Comparison of ENCODE assay signal across 24 cellular contexts in the genomic region with DNA sequence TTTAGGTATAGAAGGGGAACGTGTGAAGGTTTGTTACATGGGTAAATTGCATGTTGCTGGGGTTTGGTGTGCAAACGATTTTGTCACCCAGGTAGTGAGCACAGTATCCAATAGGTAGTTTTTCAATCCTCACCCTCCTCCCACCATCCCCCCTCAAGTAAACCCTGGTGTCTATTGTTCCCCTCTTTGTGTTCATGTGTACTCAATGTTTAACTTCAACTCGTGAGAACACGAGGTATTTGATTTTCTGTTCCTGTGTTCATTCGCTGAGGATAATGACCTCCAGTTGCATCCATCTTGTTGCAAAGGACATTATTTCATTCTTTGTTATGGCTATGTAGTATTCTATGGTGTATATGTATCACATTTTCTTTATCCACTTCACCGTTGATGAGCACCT.
DNase-seq lines count a peak whose midpoint lies in the region; ATAC-seq and TF ChIP-seq lines count a peak whose summit lies in the region.
"Had no signal": no experiment of that assay in that cellular context is flagged by ENCODE, and none has a peak within 500 bp of the region (broad histone marks: within the 10 kb centered on the region; RNA-seq: fewer than 3 reads in every experiment).

No MANE protein-coding gene starts in this region.

- peaks cover 18% of the 10 kb centered on the region for H3K4me1 ChIP-seq in OCI-LY3 (ENCODE audit: low read length)
- H3K4me1 ChIP-seq: BE2C, tibial nerve had no signal

- ATAC-seq in GM18502 (IDR thresholded peaks at IDR 0.05; ENCODE audit: poor library complexity, unreplicated experiment) (peak; percentile 26), GM19397 (IDR thresholded peaks at IDR 0.05; ENCODE audit: unreplicated experiment) (peak; percentile 19), HG02973 (IDR thresholded peaks at IDR 0.05; ENCODE audit: unreplicated experiment) (peak; percentile 8)
- ATAC-seq: effector memory CD8-positive, alpha-beta T cell; left lobe of liver; T-cell; WTC11 had no signal

- no peaks in the 10 kb centered on the region for H3K27me3 ChIP-seq in OCI-LY3 (ENCODE audit: low read depth, low read length)
- H3K27me3 ChIP-seq: tibial nerve had no signal

- DNase-seq in COR-L47 (lab: John Stamatoyannopoulos, UW): no peak
- no peak for DNase-seq in caudate nucleus (lab: John Stamatoyannopoulos, UW)
- DNase-seq in NOMO-1 (lab: John Stamatoyannopoulos, UW; ENCODE audit: unreplicated experiment in 2 of 2): no peak
- DNase-seq: activated CD4-positive, alpha-beta T cell treated with anti-CD3 and anti-CD28 coated beads, Interleukin-2, amount 10 ng/mL, durations not matched to agents 7 days and 5 days; activated CD8-positive, alpha-beta memory T cell treated with anti-CD3 and anti-CD28 coated beads, Interleukin-2, amount 50 U/mL, for 4 hours; activated naive CD4-positive, alpha-beta T cell; BE2C; cortex of kidney; effector memory CD8-positive, alpha-beta T cell; Karpas-422; NCI-H2107; NCI-H345; nephron progenitor cell; OCI-M1; stimulated activated CD4-positive, alpha-beta T cell treated with anti-CD3 and anti-CD28 coated beads, Interleukin-15, amount 100 ng/mL, for 24 hours; stimulated activated CD4-positive, alpha-beta T cell treated with anti-CD3 and anti-CD28 coated beads, Interleukin-4, amount 100 ng/mL, for 4 hours; T-cell had no signal

- no peak overlapping the region for H3K9ac ChIP-seq in OCI-LY3 (ENCODE audit: low read length)

- no peak overlapping the region; the same call in 1 of the 2 replicates for H3K27ac ChIP-seq in OCI-LY3 (ENCODE audit: low read length)
- no peak overlapping the region for H3K27ac ChIP-seq in caudate nucleus (ENCODE audit: low read depth, low read length)
- H3K27ac ChIP-seq: tibial nerve had no signal

- peak overlapping the region; percentile 31; the same call in 1 of the 2 replicates for H3K4me3 ChIP-seq in OCI-LY3 (ENCODE audit: low read length)
- H3K4me3 ChIP-seq: tibial nerve had no signal

- H3K4me2 ChIP-seq in OCI-LY3 (ENCODE audit: low read length): peak overlapping the region; percentile 56

- H4K20me1 ChIP-seq in OCI-LY3 (ENCODE audit: insufficient read depth, low read length): no peaks in the 10 kb centered on the region

- TF ChIP-seq CTCF in OCI-LY3 (IDR thresholded peaks at IDR 0.05; ENCODE audit: low read depth, low read length): no peak

- H3K79me2 ChIP-seq in OCI-LY3 (ENCODE audit: low read length): no peaks in the 10 kb centered on the region

- H3K36me3 ChIP-seq in OCI-LY3 (replicated peaks; ENCODE audit: low read depth, low read length): no peaks in the 10 kb centered on the region
- H3K36me3 ChIP-seq: BE2C, tibial nerve had no signal

- no peaks in the 10 kb centered on the region for H3K9me3 ChIP-seq in OCI-LY3 (ENCODE audit: insufficient read depth, low read length)
- H3K9me3 ChIP-seq: BE2C, tibial nerve had no signal

- H2AFZ ChIP-seq in OCI-LY3 (ENCODE audit: low read depth, low read length): no peak overlapping the region
